Comparison of ENCODE assay signal across 8 cellular contexts in genomic region chr12:104358353-104359003, GRCh38. TPM values are rescaled to one million over a fixed set of nuclear protein-coding genes. Genes with fewer than 3 reads are reported as not detected.
DNase-seq lines count a peak whose midpoint lies in the region; ATAC-seq and TF ChIP-seq lines count a peak whose summit lies in the region.

No MANE protein-coding gene starts in this region.

- CTCF ChIA-PET in GM10248 (lab: Yijun Ruan, JAX), result interaction anchor here (0.6 to 3.4 kb wide), 29 partner anchors 9 to 695 kb away, joined by 3 to 16 read pairs (median 4); partner anchors contain the start of gene TXNRD1

- no peaks in the 10 kb centered on the region for H3K4me1 ChIP-seq in HAP-1

- no peaks in the 10 kb centered on the region; the same call in 1 of the 2 replicates for H3K36me3 ChIP-seq in HAP-1 (replicated peaks)

- in situ Hi-C loops in HAP-1 (cut with MboI; ENCODE audit: low sequenced_read_pairs), result no loop called here

- DNase-seq in GM10248 (ENCODE audit: extremely low spot score), result peak; percentile 83
- peak; percentile 52 to 79 for DNase-seq in HAP-1 (ENCODE audit: low spot score in 2 of 2)
- peak; percentile 27 for DNase-seq in NCI-H128 (lab: John Stamatoyannopoulos, UW; ENCODE audit: unreplicated experiment)
- peak; percentile 17 to 39 (median 32) for DNase-seq in activated CD4-positive, CD25-positive, alpha-beta regulatory T cell (lab: John Stamatoyannopoulos, UW)
- DNase-seq in central memory CD4-positive, alpha-beta T cell, result peak; percentile 53
- peak; percentile 58 to 92 for DNase-seq in lower leg skin (ENCODE audit: low spot score in 2 of 2)
- peak; percentile 18 to 38 for DNase-seq in stimulated activated CD8-positive, alpha-beta memory T cell treated with anti-CD3 and anti-CD28 coated beads, Interleukin-15, amount 100 ng/mL, for 4 hours (ENCODE audit: low read depth in 2 of 2)

- intact Hi-C loops in lower leg skin (cut with DNase I; ENCODE audit: low total_unique reads), result loop anchor here (2.0 to 5.0 kb wide), 2 partner anchors 141 to 158 kb away; partner anchors contain the start of gene TXNRD1

- no peaks in the 10 kb centered on the region for H3K9me3 ChIP-seq in HAP-1

- no peaks in the 10 kb centered on the region for H3K27me3 ChIP-seq in HAP-1 (ENCODE audit: low read depth)

- no peak for TF ChIP-seq POLR2A in lower leg skin (IDR thresholded peaks at IDR 0.05)

- 69 to 82% methylated on average over 5 of the region's 5 CpGs for WGBS in lower leg skin, 2 donors

- H3K4me3 ChIP-seq in HAP-1, result no peak overlapping the region
- no peak overlapping the region for H3K4me3 ChIP-seq in lower leg skin (ENCODE audit: low read depth, poor library complexity, severe bottlenecking)

- ATAC-seq in HG03135 (IDR thresholded peaks at IDR 0.05; ENCODE audit: unreplicated experiment), result no peak

- TF ChIP-seq CTCF in GM10248 (IDR thresholded peaks at IDR 0.05; ENCODE audit: control extremely low read depth, extremely low read depth, low read depth, missing control alignments), result peak; percentile 92
- TF ChIP-seq CTCF in lower leg skin (IDR thresholded peaks at IDR 0.05), result peak in 1 of 3 donors; percentile 31

- POLR2A ChIA-PET in GM10248 (lab: Yijun Ruan, JAX), result no interaction called here

RNA-seq across cellular contexts. Expression of gene EID3, which starts 54.9 kb away (rescaled TPM):
- 1 to 10 TPM; 1.1 to 3.6 (median 3.1) TPM for total RNA-seq in lower leg skin

Comparison
In these comparisons a context has a peak if more than half of its experiments do, and no peak if none do; other contexts are left out.
1. DNase-seq: peak in every context shown above with its lines; median percentile 83 in GM10248; 75 in lower leg skin; 66 in HAP-1; 53 in central memory CD4-positive, alpha-beta T cell; 32 in activated CD4-positive, CD25-positive, alpha-beta regulatory T cell; 28 in stimulated activated CD8-positive, alpha-beta memory T cell treated with anti-CD3 and anti-CD28 coated beads, Interleukin-15, amount 100 ng/mL, for 4 hours; 27 in NCI-H128.